ENCODE assay signal across 8 cellular contexts in genomic region chr10:116740971-116741370, GRCh38. TPM values are rescaled to one million over a fixed set of nuclear protein-coding genes. Genes with fewer than 3 reads are reported as not detected.
A peak's percentile ranks its signal among the peaks of the same experiment; 100 is the strongest.
DNase-seq lines count a peak whose midpoint lies in the region; ATAC-seq and TF ChIP-seq lines count a peak whose summit lies in the region.

No MANE protein-coding gene starts in this region.

- H3K4me3 ChIP-seq in hepatocyte = peak overlapping the region; percentile 82
- H3K4me3 ChIP-seq in prostate gland = peak overlapping the region; percentile 72 to 87
- no peak overlapping the region for H3K4me3 ChIP-seq in A673 (ENCODE audit: low read depth, low read length, poor library complexity, severe bottlenecking)

- ATAC-seq in HG03521 (IDR thresholded peaks at IDR 0.05; ENCODE audit: unreplicated experiment) = no peak

- H3K79me2 ChIP-seq in hepatocyte = no peaks in the 10 kb centered on the region

- WGBS in hepatocyte (ENCODE audit: low lambda C conversion rate, missing lambda C conversion rate) = 37% methylated on average over 7 of the region's 13 CpGs
- WGBS in prostate gland = 32% methylated on average over 13 of the region's 13 CpGs

- no peaks in the 10 kb centered on the region for H4K20me1 ChIP-seq in hepatocyte (ENCODE audit: insufficient read depth, poor library complexity, severe bottlenecking)

- no TSS peak for BruUV-seq in A673 (replicated peaks; lab: Mats Ljungman, UMichigan)

- DNase-seq in Ammon's horn (ENCODE audit: low spot score) (peak; percentile 21), SK-N-DZ (ENCODE audit: low spot score) (peak; percentile 29), hepatocyte (ENCODE audit: low spot score) (no peak), prostate gland (ENCODE audit: low spot score) (no peak), T-helper 2 cell (no peak), A673 (ENCODE audit: low spot score) (no peak), NCI-H524 treated with DMSO at 0.1 percent for 48 hours (lab: John Stamatoyannopoulos, UW) (no peak)

- no peak for TF ChIP-seq POLR2A in prostate gland (IDR thresholded peaks at IDR 0.05)

- POLR2A ChIA-PET in A673 (lab: Charles Lee; ENCODE audit: low non-redundant PET) = no interaction called here

- no peak for TF ChIP-seq CTCF in hepatocyte (IDR thresholded peaks at IDR 0.05; ENCODE audit: poor library complexity)
- TF ChIP-seq CTCF in prostate gland (IDR thresholded peaks at IDR 0.05) = no peak
- no peak for TF ChIP-seq CTCF in A673 (conservative IDR thresholded peaks at IDR 0.05; ENCODE audit: low read depth, low read length)

- H3K4me2 ChIP-seq in hepatocyte = peak overlapping the region; percentile 100

- no peaks in the 10 kb centered on the region for H3K9me2 ChIP-seq in hepatocyte (replicated peaks; ENCODE audit: insufficient read depth)

- intact Hi-C loops in prostate gland (cut with DNase I) = loop anchor here (5.0 kb wide), 1 partner anchor 49 kb away; no protein-coding TSS in a partner anchor
- intact Hi-C loops in A673 (cut with micrococcal nuclease; ENCODE audit: unreplicated experiment) = no loop called here

- H3K36me3 ChIP-seq in hepatocyte (replicated peaks; ENCODE audit: insufficient read depth, low read depth) = no peaks in the 10 kb centered on the region
- H3K36me3 ChIP-seq in prostate gland = no peaks in the 10 kb centered on the region
- H3K36me3 ChIP-seq in A673 (ENCODE audit: insufficient read depth, low read length, poor library complexity, severe bottlenecking) = no peaks in the 10 kb centered on the region

- no peak overlapping the region for H2AFZ ChIP-seq in hepatocyte

- H3K4me1 ChIP-seq in hepatocyte (ENCODE audit: insufficient read depth) (peaks cover 12% of the 10 kb centered on the region), prostate gland (replicated peaks) (peaks cover 4% of the 10 kb centered on the region), A673 (ENCODE audit: insufficient read depth, low read length, poor library complexity, severe bottlenecking) (peaks cover 14% of the 10 kb centered on the region)

- CTCF ChIA-PET in A673 (lab: Charles Lee) = no interaction called here

- no peaks in the 10 kb centered on the region for H3K9me3 ChIP-seq in hepatocyte (ENCODE audit: low read depth)
- H3K9me3 ChIP-seq in prostate gland = no peaks in the 10 kb centered on the region
- no peaks in the 10 kb centered on the region for H3K9me3 ChIP-seq in A673 (ENCODE audit: low read depth, low read length, poor library complexity, severe bottlenecking)

- no peak overlapping the region for H3K27ac ChIP-seq in hepatocyte
- H3K27ac ChIP-seq in prostate gland = no peak overlapping the region
- H3K27ac ChIP-seq in A673 (ENCODE audit: low read depth, low read length, poor library complexity, severe bottlenecking) = no peak overlapping the region

- H3K27me3 ChIP-seq in hepatocyte (peaks cover 19% of the 10 kb centered on the region), prostate gland (replicated peaks; ENCODE audit: insufficient read depth) (no peaks in the 10 kb centered on the region), A673 (replicated peaks; ENCODE audit: insufficient read depth, low read depth, low read length, poor library complexity) (peaks cover 27% of the 10 kb centered on the region)

RNA-seq across cellular contexts. Expression of gene HSPA12A, which starts 1.4 kb away (rescaled TPM):
- polyA plus RNA-seq in SK-N-DZ (2014; cell fraction: cytosol; rRNA removed) = 11.8 and 12.6 TPM in 2 replicates
- 16.6 and 25.9 TPM in 2 replicates for polyA plus RNA-seq in SK-N-DZ (2014; cell fraction: nucleus; rRNA removed)
- total RNA-seq in hepatocyte (7.9 and 9.9 TPM in 2 replicates), prostate gland (10 to 100 TPM in 1 of 2 donors, 1 to 10 TPM in 1; 5.7 to 19.4 TPM), A673 (2021) (1.4 and 1.5 TPM in 2 replicates)
- 8.7 and 10.7 TPM in 2 replicates for polyA plus RNA-seq in hepatocyte

Comparison
In these comparisons a context has a peak if more than half of its experiments do, and no peak if none do; other contexts are left out.
1. DNase-seq: peak in Ammon's horn (single experiment) and SK-N-DZ (single experiment); none in hepatocyte (single experiment), prostate gland (single experiment), T-helper 2 cell (0 of 5), A673 (single experiment) and NCI-H524 treated with DMSO at 0.1 percent for 48 hours (single experiment).